1 cellular context compared by ENCODE assay signal in the genomic region with DNA sequence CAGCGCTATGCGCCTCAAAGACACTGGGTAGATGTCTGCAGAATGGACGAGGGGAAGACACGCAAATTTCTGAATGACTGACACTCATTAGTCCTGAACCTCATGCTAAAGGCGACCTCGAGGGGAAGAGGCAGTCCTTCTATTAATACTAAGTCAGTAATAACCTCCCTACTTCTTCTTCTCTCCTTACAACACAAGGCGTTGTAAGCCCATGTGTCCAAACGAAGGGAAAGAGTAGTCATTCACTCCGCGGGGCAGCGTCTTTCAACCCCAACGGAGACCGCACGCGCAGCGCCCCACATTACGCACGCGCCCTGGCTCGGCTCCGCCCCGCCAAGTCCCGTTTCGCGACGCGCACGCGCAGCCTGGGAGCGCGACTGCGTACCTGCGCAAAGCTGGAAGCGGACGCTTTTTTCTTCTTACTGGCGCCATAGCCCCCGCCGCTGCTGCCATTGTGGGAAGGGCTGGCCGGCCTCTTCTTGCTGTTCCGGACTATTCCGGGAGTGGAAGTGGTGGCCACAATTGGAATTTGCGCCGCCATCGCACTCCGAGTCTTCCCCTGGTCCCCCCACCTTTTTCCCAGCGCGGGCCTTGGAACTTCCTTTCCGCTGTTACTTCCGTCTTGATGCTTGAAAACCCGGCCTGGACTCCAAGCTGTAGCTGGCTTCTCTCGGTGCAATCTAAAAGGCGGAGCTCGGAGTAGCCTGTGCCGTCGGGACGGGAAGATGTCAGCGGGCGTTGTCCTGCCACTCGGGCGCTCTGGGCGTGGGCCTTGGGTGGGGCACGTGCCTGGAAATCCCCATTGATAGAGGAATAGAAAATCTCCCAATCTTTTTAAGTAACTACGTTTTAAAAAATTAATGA.
A peak's percentile ranks its signal among the peaks of the same experiment; 100 is the strongest.
TF ChIP-seq lines count a peak whose summit lies in the region.

A gene with protein sequence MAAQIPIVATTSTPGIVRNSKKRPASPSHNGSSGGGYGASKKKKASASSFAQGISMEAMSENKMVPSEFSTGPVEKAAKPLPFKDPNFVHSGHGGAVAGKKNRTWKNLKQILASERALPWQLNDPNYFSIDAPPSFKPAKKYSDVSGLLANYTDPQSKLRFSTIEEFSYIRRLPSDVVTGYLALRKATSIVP (minus strand): TSS at position 627 of the 864 bp plus-strand sequence. CDS start 86 bp downstream, at position 541.

TF ChIP-seq in K562, 482 proteins besides CTCF, POLR2A, EP300 and RAD21 (continued from another document and continues in another):
- TF ChIP-seq CREB3L1 (IDR thresholded peaks at IDR 0.05; ENCODE audit: borderline replicate concordance, low read depth) (peak; percentile 80; the same call in 1 of the 2 replicates), HNRNPLL (IDR thresholded peaks at IDR 0.05; ENCODE audit: low read depth, low read length, poor library complexity, severe bottlenecking) (peak; percentile 89), HNRNPL (IDR thresholded peaks at IDR 0.05; ENCODE audit: low read depth, low read length) (no peak), KDM5B (IDR thresholded peaks at IDR 0.05; ENCODE audit: insufficient replicate concordance, low read depth, low read length) (peak; percentile 95), TEAD2 (tag; IDR thresholded peaks at IDR 0.05) (no peak), NFATC3 (IDR thresholded peaks at IDR 0.05) (no peak), SRSF7 (optimal IDR thresholded peaks at IDR 0.05; ENCODE audit: low read depth, low read length) (no peak), ELF4 (CRISPR knock-in tag; IDR thresholded peaks at IDR 0.05) (peak; percentile 98), PHB2 (IDR thresholded peaks at IDR 0.05; ENCODE audit: low read depth) (no peak), STAT6 (CRISPR knock-in tag; IDR thresholded peaks at IDR 0.05) (no peak), SOX6 (IDR thresholded peaks at IDR 0.05) (peak; percentile 81), ZNF239 (CRISPR knock-in tag; IDR thresholded peaks at IDR 0.05) (peak; percentile 47; the same call in 1 of the 2 replicates), ZBTB7A (IDR thresholded peaks at IDR 0.05; ENCODE audit: borderline replicate concordance, control insufficient read depth, low read depth, low read length) (peak; percentile 57; the same call in 1 of the 2 replicates), ZFPM2 (CRISPR knock-in tag; IDR thresholded peaks at IDR 0.05) (no peak), ZC3H4 (CRISPR knock-in tag; IDR thresholded peaks at IDR 0.05; ENCODE audit: borderline replicate concordance) (0 out of 2 replicates have a peak, but pooled peaks have one; percentile 53), ARID2 (IDR thresholded peaks at IDR 0.05) (no peak), PRPF4 (IDR thresholded peaks at IDR 0.05; ENCODE audit: insufficient read depth, low read depth, low read length, poor library complexity, severe bottlenecking) (no peak), ZC3H8 (IDR thresholded peaks at IDR 0.05) (0 out of 2 replicates have a peak, but pooled peaks have one; percentile 51), ZNF24 (IDR thresholded peaks at IDR 0.05) (peak; percentile 90), NFIC (IDR thresholded peaks at IDR 0.05) (peak; percentile 59), RREB1 (CRISPR knock-in tag; IDR thresholded peaks at IDR 0.05) (0 out of 2 replicates have a peak, but pooled peaks have one; percentile 66), NR4A1 (CRISPR knock-in tag; IDR thresholded peaks at IDR 0.05) (0 out of 2 replicates have a peak, but pooled peaks have one; percentile 18), NR4A1 (tag; IDR thresholded peaks at IDR 0.05) (0 out of 2 replicates have a peak, but pooled peaks have one; percentile 26), KLF13 (tag; IDR thresholded peaks at IDR 0.05; ENCODE audit: borderline replicate concordance, low read depth) (no peak; the same call in none of the 2 replicates), POLR2B (IDR thresholded peaks at IDR 0.05; ENCODE audit: low read depth, partially characterized antibody) (peak; percentile 99), MIER1 (IDR thresholded peaks at IDR 0.05; ENCODE audit: low read depth) (peak; percentile 49; the same call in 1 of the 2 replicates)
- TF ChIP-seq, protein P1, sequence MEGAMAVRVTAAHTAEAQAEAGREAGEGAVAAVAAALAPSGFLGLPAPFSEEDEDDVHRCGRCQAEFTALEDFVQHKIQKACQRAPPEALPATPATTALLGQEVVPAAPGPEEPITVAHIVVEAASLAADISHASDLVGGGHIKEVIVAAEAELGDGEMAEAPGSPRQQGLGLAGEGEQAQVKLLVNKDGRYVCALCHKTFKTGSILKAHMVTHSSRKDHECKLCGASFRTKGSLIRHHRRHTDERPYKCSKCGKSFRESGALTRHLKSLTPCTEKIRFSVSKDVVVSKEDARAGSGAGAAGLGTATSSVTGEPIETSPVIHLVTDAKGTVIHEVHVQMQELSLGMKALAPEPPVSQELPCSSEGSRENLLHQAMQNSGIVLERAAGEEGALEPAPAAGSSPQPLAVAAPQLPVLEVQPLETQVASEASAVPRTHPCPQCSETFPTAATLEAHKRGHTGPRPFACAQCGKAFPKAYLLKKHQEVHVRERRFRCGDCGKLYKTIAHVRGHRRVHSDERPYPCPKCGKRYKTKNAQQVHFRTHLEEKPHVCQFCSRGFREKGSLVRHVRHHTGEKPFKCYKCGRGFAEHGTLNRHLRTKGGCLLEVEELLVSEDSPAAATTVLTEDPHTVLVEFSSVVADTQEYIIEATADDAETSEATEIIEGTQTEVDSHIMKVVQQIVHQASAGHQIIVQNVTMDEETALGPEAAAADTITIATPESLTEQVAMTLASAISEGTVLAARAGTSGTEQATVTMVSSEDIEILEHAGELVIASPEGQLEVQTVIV (CRISPR knock-in tag; IDR thresholded peaks at IDR 0.05; ENCODE audit: borderline replicate concordance) = no peak
- TF ChIP-seq, protein P2, sequence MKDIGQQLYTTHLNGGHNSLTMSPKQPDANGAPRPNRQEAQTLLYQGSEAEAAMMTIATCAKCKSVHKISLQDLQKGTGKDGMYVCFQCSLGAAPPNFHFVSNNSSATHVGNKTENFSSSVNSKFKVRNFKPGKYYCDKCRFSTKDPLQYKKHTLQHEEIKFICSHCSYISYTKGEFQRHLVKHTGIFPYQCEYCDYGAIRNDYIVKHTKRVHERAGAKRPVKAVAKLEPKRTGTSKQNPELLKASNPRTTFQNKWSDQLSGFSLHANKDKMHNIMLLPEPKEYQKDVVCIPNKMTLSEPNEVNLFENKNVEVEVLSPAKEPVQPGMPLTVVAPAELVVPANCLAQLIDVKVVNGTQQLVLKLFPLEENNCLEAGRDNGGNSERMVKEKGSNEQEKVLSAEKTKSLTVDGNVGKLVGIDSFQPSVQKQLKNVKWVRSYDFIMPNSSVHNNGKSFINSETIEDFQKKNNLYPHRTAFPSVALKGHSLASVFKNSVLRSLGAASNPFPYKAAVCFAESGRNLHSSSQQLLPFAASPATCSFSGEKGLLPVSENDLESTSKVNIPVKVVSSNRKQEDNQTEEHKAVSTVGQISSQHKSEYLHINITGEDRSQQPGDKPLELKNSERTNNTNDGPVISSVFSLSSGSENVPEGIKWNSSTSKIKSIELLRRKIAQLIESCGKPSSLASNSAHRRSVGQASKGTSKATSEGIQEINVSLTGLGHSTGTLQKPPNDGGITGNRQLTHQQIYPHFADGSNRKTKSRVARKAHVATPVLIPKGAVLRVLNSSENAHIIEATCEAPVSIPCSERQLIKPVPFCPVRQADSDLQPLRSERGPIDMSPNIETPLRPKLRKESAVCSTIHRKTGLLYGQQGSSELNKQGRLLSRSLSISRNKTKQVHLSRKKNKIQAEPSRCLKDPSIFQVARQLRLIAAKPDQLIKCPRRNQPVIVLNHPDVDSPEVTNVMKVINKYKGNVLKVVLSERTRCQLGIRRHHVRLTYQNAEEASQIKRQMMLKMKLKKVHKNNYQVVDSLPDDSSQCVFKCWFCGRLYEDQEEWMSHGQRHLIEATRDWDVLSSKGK (CRISPR knock-in tag; IDR thresholded peaks at IDR 0.05) = no peak
- TF ChIP-seq, protein P3, sequence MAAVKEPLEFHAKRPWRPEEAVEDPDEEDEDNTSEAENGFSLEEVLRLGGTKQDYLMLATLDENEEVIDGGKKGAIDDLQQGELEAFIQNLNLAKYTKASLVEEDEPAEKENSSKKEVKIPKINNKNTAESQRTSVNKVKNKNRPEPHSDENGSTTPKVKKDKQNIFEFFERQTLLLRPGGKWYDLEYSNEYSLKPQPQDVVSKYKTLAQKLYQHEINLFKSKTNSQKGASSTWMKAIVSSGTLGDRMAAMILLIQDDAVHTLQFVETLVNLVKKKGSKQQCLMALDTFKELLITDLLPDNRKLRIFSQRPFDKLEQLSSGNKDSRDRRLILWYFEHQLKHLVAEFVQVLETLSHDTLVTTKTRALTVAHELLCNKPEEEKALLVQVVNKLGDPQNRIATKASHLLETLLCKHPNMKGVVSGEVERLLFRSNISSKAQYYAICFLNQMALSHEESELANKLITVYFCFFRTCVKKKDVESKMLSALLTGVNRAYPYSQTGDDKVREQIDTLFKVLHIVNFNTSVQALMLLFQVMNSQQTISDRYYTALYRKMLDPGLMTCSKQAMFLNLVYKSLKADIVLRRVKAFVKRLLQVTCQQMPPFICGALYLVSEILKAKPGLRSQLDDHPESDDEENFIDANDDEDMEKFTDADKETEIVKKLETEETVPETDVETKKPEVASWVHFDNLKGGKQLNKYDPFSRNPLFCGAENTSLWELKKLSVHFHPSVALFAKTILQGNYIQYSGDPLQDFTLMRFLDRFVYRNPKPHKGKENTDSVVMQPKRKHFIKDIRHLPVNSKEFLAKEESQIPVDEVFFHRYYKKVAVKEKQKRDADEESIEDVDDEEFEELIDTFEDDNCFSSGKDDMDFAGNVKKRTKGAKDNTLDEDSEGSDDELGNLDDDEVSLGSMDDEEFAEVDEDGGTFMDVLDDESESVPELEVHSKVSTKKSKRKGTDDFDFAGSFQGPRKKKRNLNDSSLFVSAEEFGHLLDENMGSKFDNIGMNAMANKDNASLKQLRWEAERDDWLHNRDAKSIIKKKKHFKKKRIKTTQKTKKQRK (IDR thresholded peaks at IDR 0.05; ENCODE audit: borderline replicate concordance, low read depth, low read length) = no peak
